10 cellular contexts compared by ENCODE assay signal in genomic region chr2:45786831-45787357, GRCh38.
"Had no signal": no experiment of that assay in that cellular context is flagged by ENCODE, and none has a peak within 500 bp of the region (broad histone marks: within the 10 kb centered on the region; RNA-seq: fewer than 3 reads in every experiment).

No MANE protein-coding gene starts in this region.

- H3K4me3 ChIP-seq: gastrocnemius medialis, heart right ventricle, upper lobe of left lung had no signal

- DNase-seq: activated CD4-positive, alpha-beta T cell treated with anti-CD3 and anti-CD28 coated beads, Interleukin-2, amount 50 U/mL, for 4 hours; activated gamma-delta T cell; activated T-cell treated with anti-CD3 and anti-CD28 coated beads, Interleukin-2, amount 50 U/mL, for 24 hours; amygdala; cerebellar nuclear complex; gastrocnemius medialis; heart right ventricle; stimulated activated CD4-positive, alpha-beta T cell treated with anti-CD3 and anti-CD28 coated beads, Interleukin-2, amount 100 ng/mL, for 24 hours; stimulated activated naive CD4-positive, alpha-beta T cell had no signal

- H3K9me3 ChIP-seq: gastrocnemius medialis, heart right ventricle, upper lobe of left lung had no signal

- H3K27ac ChIP-seq: gastrocnemius medialis, heart right ventricle, upper lobe of left lung had no signal

- H3K27me3 ChIP-seq: gastrocnemius medialis, heart right ventricle, upper lobe of left lung had no signal

- H3K36me3 ChIP-seq: gastrocnemius medialis, heart right ventricle, upper lobe of left lung had no signal
